In genomic region chr12:109277899-109278762, GRCh38 we compare ENCODE assay signal across 11 cellular contexts. TPM values are rescaled to one million over a fixed set of nuclear protein-coding genes. Genes with fewer than 3 reads are reported as not detected.
DNase-seq lines count a peak whose midpoint lies in the region; ATAC-seq, FAIRE-seq and TF ChIP-seq lines count a peak whose summit lies in the region.
"Had no signal": no experiment of that assay in that cellular context is flagged by ENCODE, and none has a peak within 500 bp of the region (broad histone marks: within the 10 kb centered on the region; RNA-seq: fewer than 3 reads in every experiment).

No MANE protein-coding gene starts in this region.

- no peak for ATAC-seq in GM21360 (IDR thresholded peaks at IDR 0.05; ENCODE audit: unreplicated experiment)
- ATAC-seq in activated naive CD4-positive, alpha-beta T cell treated with anti-CD3 and anti-CD28 coated beads, Interleukin-2, amount 50 U/mL, for 72 hours: no peak

- H3K9me3 Mint-ChIP-seq in activated naive CD4-positive, alpha-beta T cell treated with anti-CD3 and anti-CD28 coated beads, Interleukin-2, amount 50 U/mL, for 72 hours: no peaks in the 10 kb centered on the region
- H3K9me3 Mint-ChIP-seq: activated CD4-positive, alpha-beta memory T cell treated with anti-CD3 and anti-CD28 coated beads for 36 hours had no signal

- H3K27me3 ChIP-seq in osteoblast (ENCODE audit: insufficient read depth, low read length): no peaks in the 10 kb centered on the region

- no peaks in the 10 kb centered on the region for H3K79me2 ChIP-seq in osteoblast (ENCODE audit: insufficient read depth, low read length)

- no peak overlapping the region for H3K27ac ChIP-seq in osteoblast (ENCODE audit: low read depth, low read length)
- no peak overlapping the region for H3K27ac ChIP-seq in kidney (ENCODE audit: low read depth in 2 of 2, low read length in 2 of 2)

- TF ChIP-seq CTCF in epithelial cell of proximal tubule (conservative IDR thresholded peaks at IDR 0.05; ENCODE audit: low read depth, low read length): no peak
- TF ChIP-seq CTCF in osteoblast (IDR thresholded peaks at IDR 0.05; ENCODE audit: extremely low read depth, low read depth, low read length): no peak
- no peak for TF ChIP-seq CTCF in kidney (IDR thresholded peaks at IDR 0.05; ENCODE audit: borderline replicate concordance, extremely low read depth, insufficient read depth)

- H3K4me3 ChIP-seq in epithelial cell of proximal tubule (ENCODE audit: low read depth, low read length): no peak overlapping the region
- H3K4me3 ChIP-seq in osteoblast (ENCODE audit: insufficient read depth, low read length): no peak overlapping the region
- no peak overlapping the region for H3K4me3 ChIP-seq in kidney (ENCODE audit: low read length in 2 of 2)

- intact Hi-C loops in kidney (cut with DNase I): no loop called here

- H3K4me1 ChIP-seq in osteoblast (ENCODE audit: insufficient read depth, low read length): no peaks in the 10 kb centered on the region
- peaks cover 0 to 7% of the 10 kb centered on the region in 2 donors for H3K4me1 ChIP-seq in kidney (ENCODE audit: control insufficient read depth in 1 of 2, insufficient read depth in 1 of 2, low read depth in 1 of 2, low read length in 2 of 2)

- H3K27ac Mint-ChIP-seq in activated naive CD4-positive, alpha-beta T cell treated with anti-CD3 and anti-CD28 coated beads, Interleukin-2, amount 50 U/mL, for 72 hours: no peak overlapping the region
- H3K27ac Mint-ChIP-seq: activated CD4-positive, alpha-beta memory T cell treated with anti-CD3 and anti-CD28 coated beads for 36 hours had no signal

- H3K9ac ChIP-seq in kidney (ENCODE audit: low read length in 2 of 2): no peak overlapping the region

- FAIRE-seq in kidney (lab: Jason Lieb, UNC): no peak
- FAIRE-seq: astrocyte, G401.6 had no signal

- H3K9me3 ChIP-seq in osteoblast (ENCODE audit: low read depth, low read length) (no peaks in the 10 kb centered on the region), kidney (ENCODE audit: control insufficient read depth in 1 of 2, low read length in 2 of 2) (no peaks in the 10 kb centered on the region)

- no peaks in the 10 kb centered on the region for H4K20me1 ChIP-seq in osteoblast (ENCODE audit: insufficient read depth, low read length)

- H3K36me3 Mint-ChIP-seq in activated naive CD4-positive, alpha-beta T cell treated with anti-CD3 and anti-CD28 coated beads, Interleukin-2, amount 50 U/mL, for 72 hours: no peaks in the 10 kb centered on the region
- H3K36me3 Mint-ChIP-seq: activated CD4-positive, alpha-beta memory T cell treated with anti-CD3 and anti-CD28 coated beads for 36 hours had no signal

- DNase-seq in EH (ENCODE audit: low read depth): peak; percentile 23
- DNase-seq in NCI-H2196 (lab: John Stamatoyannopoulos, UW; ENCODE audit: unreplicated experiment): peak; percentile 42
- peak; percentile 23 for DNase-seq in epithelial cell of proximal tubule (ENCODE audit: low read depth)
- peak; percentile 73 for DNase-seq in osteoblast (ENCODE audit: insufficient read length, low spot score, missing footprints)
- DNase-seq in germinal center (ENCODE audit: low spot score): no peak
- DNase-seq in kidney: no peak
- DNase-seq in activated naive CD4-positive, alpha-beta T cell treated with anti-CD3 and anti-CD28 coated beads, Interleukin-2, amount 50 U/mL, for 72 hours (ENCODE audit: low spot score in 2 of 2): no peak
- DNase-seq: activated CD4-positive, alpha-beta memory T cell treated with anti-CD3 and anti-CD28 coated beads for 36 hours had no signal

- no peak overlapping the region for H3K4me2 ChIP-seq in osteoblast (ENCODE audit: insufficient read depth, low read length)

- H3K36me3 ChIP-seq in osteoblast (ENCODE audit: insufficient read depth, low read length) (no peaks in the 10 kb centered on the region), kidney (ENCODE audit: control insufficient read depth in 1 of 2, insufficient read depth in 2 of 2, low read length in 2 of 2) (no peaks in the 10 kb centered on the region)

- no peak overlapping the region for H2AFZ ChIP-seq in osteoblast (ENCODE audit: low read length)

RNA-seq across cellular contexts. Expression of gene FOXN4, which starts 31.0 kb away (rescaled TPM):
- not detected in 2 replicates for total RNA-seq in epithelial cell of proximal tubule
- not detected in 2 replicates for total RNA-seq in osteoblast
- not detected for total RNA-seq in kidney
- 0.82 TPM for polyA plus RNA-seq in kidney (ENCODE audit: insufficient read depth, low read depth, low replicate concordance)
- not detected for total RNA-seq in activated naive CD4-positive, alpha-beta T cell treated with anti-CD3 and anti-CD28 coated beads, Interleukin-2, amount 50 U/mL, for 72 hours
- total RNA-seq: activated CD4-positive, alpha-beta memory T cell treated with anti-CD3 and anti-CD28 coated beads for 36 hours; astrocyte had no signal

Comparison
In these comparisons a context has a peak if more than half of its experiments do, and no peak if none do; other contexts are left out.
1. DNase-seq: peak in EH (single experiment), NCI-H2196 (single experiment), epithelial cell of proximal tubule (single experiment) and osteoblast (single experiment); none in germinal center (single experiment), kidney (single experiment) and activated naive CD4-positive, alpha-beta T cell treated with anti-CD3 and anti-CD28 coated beads, Interleukin-2, amount 50 U/mL, for 72 hours (0 of 2).